In genomic region chr17:12113156-12113555, GRCh38 we compare ENCODE assay signal across 26 cellular contexts.
"Had no signal": no experiment of that assay in that cellular context is flagged by ENCODE, and none has a peak within 500 bp of the region (broad histone marks: within the 10 kb centered on the region; RNA-seq: fewer than 3 reads in every experiment).

No MANE protein-coding gene starts in this region.

- H3K4me3 ChIP-seq: neural progenitor cell, ovary, prostate gland, right lobe of liver, sigmoid colon, suprapubic skin, testis, tibial artery, transverse colon, upper lobe of right lung, uterus had no signal

- H3K9me3 ChIP-seq: ovary, prostate gland, right lobe of liver, sigmoid colon, suprapubic skin, testis, tibial artery, transverse colon, upper lobe of right lung, uterus had no signal

- H3K27ac ChIP-seq: neural progenitor cell, ovary, parathyroid adenoma, prostate gland, right lobe of liver, sigmoid colon, suprapubic skin, testis, tibial artery, transverse colon, upper lobe of right lung, uterus had no signal

- ATAC-seq: naive thymus-derived CD4-positive, alpha-beta T cell; right lobe of liver; stimulated activated memory B cell treated with anti-CD40 and anti-IgM and Interleukin-4, amounts not matched to agents 10 μg/mL and 1 μg/mL and 100 μg/mL, for 72 hours; stimulated activated naive CD8-positive, alpha-beta T cell treated with anti-CD3 and anti-CD28 coated beads, Interleukin-15, amount 100 ng/mL, for 72 hours; stimulated activated naive CD8-positive, alpha-beta T cell treated with anti-CD3 and anti-CD28 coated beads, Interleukin-15, Interleukin-2, amounts not matched to agents 100 U/mL and 50 U/mL, for 24 hours; upper lobe of right lung had no signal

- H3K27me3 ChIP-seq: neural progenitor cell, ovary, right lobe of liver, sigmoid colon, suprapubic skin, testis, tibial artery, transverse colon, upper lobe of right lung, uterus had no signal

- H3K36me3 ChIP-seq: ovary, prostate gland, uterus had no signal

- H3K4me1 ChIP-seq: neural progenitor cell, parathyroid adenoma, prostate gland, right lobe of liver, sigmoid colon, suprapubic skin, testis, transverse colon, upper lobe of right lung, uterus had no signal

- DNase-seq: naive thymus-derived CD4-positive, alpha-beta T cell; occipital lobe; ovary; retina; right cardiac atrium; right lobe of liver; sigmoid colon; small intestine; stimulated activated CD4-positive, alpha-beta T cell treated with anti-CD3 and anti-CD28 coated beads, Interleukin-15, amount 100 ng/mL, for 24 hours; stimulated activated CD4-positive, alpha-beta T cell treated with anti-CD3 and anti-CD28 coated beads, Interleukin-2, amount 100 ng/mL, for 24 hours; stimulated activated CD4-positive, alpha-beta T cell treated with anti-CD3 and anti-CD28 coated beads, Interleukin-2, amount 100 ng/mL, for 48 hours; stimulated activated CD4-positive, alpha-beta T cell treated with anti-CD3 and anti-CD28 coated beads, Interleukin-4, amount 100 ng/mL, for 4 hours; stimulated activated CD8-positive, alpha-beta memory T cell treated with anti-CD3 and anti-CD28 coated beads, Interleukin-4, amount 100 ng/mL, for 48 hours; stimulated activated naive CD4-positive, alpha-beta T cell; stimulated activated naive CD8-positive, alpha-beta T cell treated with anti-CD3 and anti-CD28 coated beads, Interleukin-15, amount 100 ng/mL, for 72 hours; stimulated activated naive CD8-positive, alpha-beta T cell treated with anti-CD3 and anti-CD28 coated beads, Interleukin-15, Interleukin-2, amounts not matched to agents 100 U/mL and 50 U/mL, for 24 hours; testis; tibial artery; transverse colon; upper lobe of right lung; uterus had no signal
